1 cellular context compared by ENCODE assay signal in the genomic region with DNA sequence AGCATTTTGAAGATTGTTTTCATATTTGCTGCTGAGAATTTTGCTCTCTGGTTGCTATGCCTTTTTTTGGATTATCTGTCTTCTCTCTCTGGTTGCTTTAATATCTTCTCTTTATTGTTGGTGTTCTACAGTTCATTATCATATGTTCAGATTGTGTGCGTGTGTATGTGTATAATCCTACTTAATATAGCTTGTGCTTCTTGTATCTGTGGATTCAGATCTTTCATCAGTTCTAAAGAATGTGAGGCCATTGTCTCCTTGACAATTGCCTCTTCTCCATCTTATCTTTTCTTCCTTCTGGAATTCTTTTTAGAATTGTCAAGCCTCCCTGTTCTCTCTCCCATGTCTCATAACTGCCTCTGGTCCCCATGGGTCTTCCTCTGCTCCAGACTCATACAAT.
TF ChIP-seq lines count a peak whose summit lies in the region.

No MANE protein-coding gene starts in this region.

TF ChIP-seq in WTC11, 78 proteins besides CTCF, POLR2A, EP300 and RAD21 (continued from another document):
- TF ChIP-seq, protein P1, sequence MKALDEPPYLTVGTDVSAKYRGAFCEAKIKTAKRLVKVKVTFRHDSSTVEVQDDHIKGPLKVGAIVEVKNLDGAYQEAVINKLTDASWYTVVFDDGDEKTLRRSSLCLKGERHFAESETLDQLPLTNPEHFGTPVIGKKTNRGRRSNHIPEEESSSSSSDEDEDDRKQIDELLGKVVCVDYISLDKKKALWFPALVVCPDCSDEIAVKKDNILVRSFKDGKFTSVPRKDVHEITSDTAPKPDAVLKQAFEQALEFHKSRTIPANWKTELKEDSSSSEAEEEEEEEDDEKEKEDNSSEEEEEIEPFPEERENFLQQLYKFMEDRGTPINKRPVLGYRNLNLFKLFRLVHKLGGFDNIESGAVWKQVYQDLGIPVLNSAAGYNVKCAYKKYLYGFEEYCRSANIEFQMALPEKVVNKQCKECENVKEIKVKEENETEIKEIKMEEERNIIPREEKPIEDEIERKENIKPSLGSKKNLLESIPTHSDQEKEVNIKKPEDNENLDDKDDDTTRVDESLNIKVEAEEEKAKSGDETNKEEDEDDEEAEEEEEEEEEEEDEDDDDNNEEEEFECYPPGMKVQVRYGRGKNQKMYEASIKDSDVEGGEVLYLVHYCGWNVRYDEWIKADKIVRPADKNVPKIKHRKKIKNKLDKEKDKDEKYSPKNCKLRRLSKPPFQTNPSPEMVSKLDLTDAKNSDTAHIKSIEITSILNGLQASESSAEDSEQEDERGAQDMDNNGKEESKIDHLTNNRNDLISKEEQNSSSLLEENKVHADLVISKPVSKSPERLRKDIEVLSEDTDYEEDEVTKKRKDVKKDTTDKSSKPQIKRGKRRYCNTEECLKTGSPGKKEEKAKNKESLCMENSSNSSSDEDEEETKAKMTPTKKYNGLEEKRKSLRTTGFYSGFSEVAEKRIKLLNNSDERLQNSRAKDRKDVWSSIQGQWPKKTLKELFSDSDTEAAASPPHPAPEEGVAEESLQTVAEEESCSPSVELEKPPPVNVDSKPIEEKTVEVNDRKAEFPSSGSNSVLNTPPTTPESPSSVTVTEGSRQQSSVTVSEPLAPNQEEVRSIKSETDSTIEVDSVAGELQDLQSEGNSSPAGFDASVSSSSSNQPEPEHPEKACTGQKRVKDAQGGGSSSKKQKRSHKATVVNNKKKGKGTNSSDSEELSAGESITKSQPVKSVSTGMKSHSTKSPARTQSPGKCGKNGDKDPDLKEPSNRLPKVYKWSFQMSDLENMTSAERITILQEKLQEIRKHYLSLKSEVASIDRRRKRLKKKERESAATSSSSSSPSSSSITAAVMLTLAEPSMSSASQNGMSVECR (CRISPR knock-in tag; IDR thresholded peaks at IDR 0.05; ENCODE audit: borderline replicate concordance), result no peak
- TF ChIP-seq, protein P2, sequence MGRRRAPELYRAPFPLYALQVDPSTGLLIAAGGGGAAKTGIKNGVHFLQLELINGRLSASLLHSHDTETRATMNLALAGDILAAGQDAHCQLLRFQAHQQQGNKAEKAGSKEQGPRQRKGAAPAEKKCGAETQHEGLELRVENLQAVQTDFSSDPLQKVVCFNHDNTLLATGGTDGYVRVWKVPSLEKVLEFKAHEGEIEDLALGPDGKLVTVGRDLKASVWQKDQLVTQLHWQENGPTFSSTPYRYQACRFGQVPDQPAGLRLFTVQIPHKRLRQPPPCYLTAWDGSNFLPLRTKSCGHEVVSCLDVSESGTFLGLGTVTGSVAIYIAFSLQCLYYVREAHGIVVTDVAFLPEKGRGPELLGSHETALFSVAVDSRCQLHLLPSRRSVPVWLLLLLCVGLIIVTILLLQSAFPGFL (CRISPR knock-in tag; IDR thresholded peaks at IDR 0.05; ENCODE audit: borderline replicate concordance), result no peak
